1 cellular context compared by ENCODE assay signal in genomic region chr10:118343115-118343514, GRCh38.
TF ChIP-seq lines count a peak whose summit lies in the region.

No MANE protein-coding gene starts in this region.

TF ChIP-seq in K562, 482 proteins besides CTCF, POLR2A, EP300 and RAD21 (continued from another document):
- TF ChIP-seq ZNF780A (CRISPR knock-in tag; IDR thresholded peaks at IDR 0.05) (no peak), ETV1 (tag; conservative IDR thresholded peaks at IDR 0.05; ENCODE audit: low read depth) (no peak), SUPT5H (IDR thresholded peaks at IDR 0.05) (no peak), TAF7 (tag; IDR thresholded peaks at IDR 0.05) (no peak), ZNF212 (CRISPR knock-in tag; IDR thresholded peaks at IDR 0.05) (no peak), FOXA3 (CRISPR knock-in tag; conservative IDR thresholded peaks at IDR 0.05 in 1 of 2, IDR thresholded peaks at IDR 0.05 in 1 of 2) (no peak)
